17 cellular contexts compared by ENCODE assay signal in the genomic region with DNA sequence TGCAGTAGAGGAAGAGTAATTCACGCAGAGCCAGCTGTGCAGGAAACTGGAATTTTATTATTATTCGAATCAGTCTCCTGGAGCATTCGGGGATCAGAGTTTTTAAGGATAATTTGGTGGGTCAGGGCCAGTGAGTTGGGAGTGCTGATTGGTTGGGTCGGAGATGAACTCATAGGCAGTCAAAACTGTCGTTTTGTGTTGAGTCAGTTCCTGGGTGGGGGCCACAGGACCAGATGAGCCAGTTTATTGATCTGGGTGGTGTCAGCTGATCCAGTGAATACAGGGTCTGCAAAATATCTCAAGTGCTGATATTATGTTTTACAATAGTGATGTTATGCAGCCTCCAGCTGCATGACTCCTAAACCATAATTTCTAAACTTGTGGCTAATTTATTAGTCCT.
"Had no signal": no experiment of that assay in that cellular context is flagged by ENCODE, and none has a peak within 500 bp of the region (broad histone marks: within the 10 kb centered on the region; RNA-seq: fewer than 3 reads in every experiment).

No MANE protein-coding gene starts in this region.

- ATAC-seq: esophagus mucosa; left colon; psoas muscle; right cardiac atrium; stimulated activated naive CD8-positive, alpha-beta T cell treated with anti-CD3 and anti-CD28 coated beads, Interleukin-15, Interleukin-2, amounts not matched to agents 100 U/mL and 50 U/mL, for 24 hours; T-helper 17 cell had no signal

- H3K4me1 Mint-ChIP-seq: T-helper 17 cell had no signal

- H3K27me3 ChIP-seq: neural progenitor cell, tibial nerve, vagina had no signal

- H3K4me3 ChIP-seq: neural progenitor cell, psoas muscle, tibial nerve, vagina had no signal

- DNase-seq: activated CD4-positive, alpha-beta T cell treated with anti-CD3 and anti-CD28 coated beads, Interleukin-2, amount 50 U/mL, for 4 hours; activated gamma-delta T cell treated with Interleukin-2 at 50 U/mL for 16 hours; cerebellar nuclear complex; cortex of kidney; effector CD4-positive, alpha-beta T cell; left colon; psoas muscle; right cardiac atrium; stimulated activated naive CD8-positive, alpha-beta T cell treated with anti-CD3 and anti-CD28 coated beads, Interleukin-15, Interleukin-2, amounts not matched to agents 100 U/mL and 50 U/mL, for 24 hours; T-helper 17 cell; WERI-Rb-1 had no signal

- H3K4me2 ChIP-seq: neural progenitor cell had no signal

- H3K36me3 Mint-ChIP-seq: activated naive CD8-positive, alpha-beta T cell had no signal

- H3K27ac Mint-ChIP-seq: activated naive CD8-positive, alpha-beta T cell; activated T-helper 1 cell treated with anti-CD3 and anti-CD28 coated beads, Interleukin-12 subunit alpha, Interleukin-12 subunit beta, Interleukin-2, Interleukin-4 antibody, amounts not matched to agents 30 ng/mL and 10 ng/mL and 1 ng/mL, durations not matched to agents 14 hours and 24 hours and 36 hours; neural progenitor cell; T-helper 17 cell had no signal

- H3K9ac ChIP-seq: neural progenitor cell had no signal

- H3K9me3 ChIP-seq: psoas muscle, tibial nerve, vagina had no signal

- H3K9me3 Mint-ChIP-seq: activated T-helper 1 cell treated with anti-CD3 and anti-CD28 coated beads, Interleukin-12 subunit alpha, Interleukin-12 subunit beta, Interleukin-2, Interleukin-4 antibody, amounts not matched to agents 30 ng/mL and 10 ng/mL and 1 ng/mL, durations not matched to agents 14 hours and 24 hours and 36 hours had no signal

- H2AFZ ChIP-seq: neural progenitor cell had no signal

- H3K36me3 ChIP-seq: neural progenitor cell, tibial nerve, vagina, WERI-Rb-1 had no signal

- H3K4me3 Mint-ChIP-seq: activated naive CD8-positive, alpha-beta T cell; activated T-helper 1 cell treated with anti-CD3 and anti-CD28 coated beads, Interleukin-12 subunit alpha, Interleukin-12 subunit beta, Interleukin-2, Interleukin-4 antibody, amounts not matched to agents 30 ng/mL and 10 ng/mL and 1 ng/mL, durations not matched to agents 14 hours and 24 hours and 36 hours; neural progenitor cell; T-helper 17 cell had no signal

- H3K27ac ChIP-seq: neural progenitor cell, psoas muscle, tibial nerve, vagina, WERI-Rb-1 had no signal
